Comparison of ENCODE assay signal across 1 cellular context in genomic region chr19:17829855-17830566, GRCh38.
TF ChIP-seq lines count a peak whose summit lies in the region.

No MANE protein-coding gene starts in this region.

TF ChIP-seq in SK-N-SH, 30 proteins besides CTCF, POLR2A, EP300 and RAD21 (continued from another document):
- TF ChIP-seq REST (IDR thresholded peaks at IDR 0.05; ENCODE audit: low read depth, low read length) (no peak), MXI1 (IDR thresholded peaks at IDR 0.05; ENCODE audit: low read depth, low read length) (peak; percentile 36; the same call in 1 of the 2 replicates), NRF1 (IDR thresholded peaks at IDR 0.05; ENCODE audit: low read depth, low read length) (peak; percentile 42; the same call in 1 of the 2 replicates)
TF ChIP-seq in SK-N-SH: peak in this region for 3.
